33 cellular contexts compared by ENCODE assay signal in the genomic region with DNA sequence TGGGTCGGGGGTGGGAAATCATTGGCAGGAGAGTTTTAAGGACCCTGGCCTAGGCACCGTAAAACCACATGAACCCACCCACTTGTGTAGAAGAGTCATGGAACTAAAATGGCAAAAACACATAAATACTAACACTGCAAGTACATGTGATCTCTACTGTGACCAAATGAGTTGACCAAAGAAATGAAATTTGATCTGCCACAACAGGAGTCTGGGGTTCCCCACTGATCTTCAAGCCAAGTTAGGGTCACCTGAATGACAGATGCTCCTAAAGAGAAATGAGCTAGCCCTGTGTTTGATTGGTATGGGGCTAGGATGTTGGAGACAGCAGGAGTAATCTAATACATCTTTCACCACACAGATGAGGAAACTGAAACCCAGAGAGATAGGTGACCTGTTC. TPM values are rescaled to one million over a fixed set of nuclear protein-coding genes. Genes with fewer than 3 reads are reported as not detected.
DNase-seq lines count a peak whose midpoint lies in the region; ATAC-seq lines count a peak whose summit lies in the region.
"Had no signal": no experiment of that assay in that cellular context is flagged by ENCODE, and none has a peak within 500 bp of the region (broad histone marks: within the 10 kb centered on the region; RNA-seq: fewer than 3 reads in every experiment).

No MANE protein-coding gene starts in this region.

- ATAC-seq in GM18861 (IDR thresholded peaks at IDR 0.05; ENCODE audit: unreplicated experiment) (peak; percentile 59), T-helper 17 cell (no peak)
- peak in 1 of 2 donors; percentile 27 for ATAC-seq in natural killer cell treated with Interleukin-12 subunit alpha and Interleukin-12 subunit beta and Interleukin-15 and Interleukin-18, amount 100 ng/mL, for 72 hours
- ATAC-seq: effector memory CD8-positive, alpha-beta T cell; Panc1; pancreas had no signal

- no peaks in the 10 kb centered on the region for H3K9me3 ChIP-seq in T-helper 17 cell (ENCODE audit: control insufficient read depth, low read length, poor library complexity, severe bottlenecking)
- H3K9me3 ChIP-seq: BE2C, Caco-2, pancreas had no signal

- H3K36me3 Mint-ChIP-seq in activated naive CD4-positive, alpha-beta T cell treated with anti-CD3 and anti-CD28 coated beads, Interleukin-2, amount 10 ng/mL, durations not matched to agents 7 days and 5 days = peaks cover 17% of the 10 kb centered on the region
- no peaks in the 10 kb centered on the region for H3K36me3 Mint-ChIP-seq in T-helper 17 cell (ENCODE audit: low read depth)
- H3K36me3 Mint-ChIP-seq in natural killer cell treated with Interleukin-12 subunit alpha and Interleukin-12 subunit beta and Interleukin-15 and Interleukin-18, amount 100 ng/mL, for 72 hours = no peaks in the 10 kb centered on the region

- intact Hi-C loops in posterior vena cava (cut with DNase I) = no loop called here

- no peaks in the 10 kb centered on the region for H3K27me3 Mint-ChIP-seq in activated naive CD4-positive, alpha-beta T cell treated with anti-CD3 and anti-CD28 coated beads, Interleukin-2, amount 10 ng/mL, durations not matched to agents 7 days and 5 days
- H3K27me3 Mint-ChIP-seq in T-helper 17 cell = no peaks in the 10 kb centered on the region
- no peaks in the 10 kb centered on the region for H3K27me3 Mint-ChIP-seq in natural killer cell treated with Interleukin-12 subunit alpha and Interleukin-12 subunit beta and Interleukin-15 and Interleukin-18, amount 100 ng/mL, for 72 hours
- H3K27me3 Mint-ChIP-seq: activated T-cell treated with anti-CD3 and anti-CD28 coated beads, Interleukin-2, amount 50 U/mL, for 24 hours; effector memory CD8-positive, alpha-beta T cell had no signal

- CTCF ChIA-PET in activated naive CD4-positive, alpha-beta T cell treated with anti-CD3 and anti-CD28 coated beads, Interleukin-2, amount 10 ng/mL, durations not matched to agents 7 days and 5 days (lab: Charles Lee) = interaction anchor here (0.7 to 3.4 kb wide), 3 partner anchors 10 to 148 kb away, joined by 3 to 24 read pairs (median 4); no protein-coding TSS in a partner anchor

- peaks cover 62% of the 10 kb centered on the region for H3K4me1 Mint-ChIP-seq in activated naive CD4-positive, alpha-beta T cell treated with anti-CD3 and anti-CD28 coated beads, Interleukin-2, amount 10 ng/mL, durations not matched to agents 7 days and 5 days
- peaks cover 45% of the 10 kb centered on the region for H3K4me1 Mint-ChIP-seq in T-helper 17 cell
- peaks cover 40 to 47% of the 10 kb centered on the region in 2 donors for H3K4me1 Mint-ChIP-seq in natural killer cell treated with Interleukin-12 subunit alpha and Interleukin-12 subunit beta and Interleukin-15 and Interleukin-18, amount 100 ng/mL, for 72 hours (ENCODE audit: low read depth in 2 of 2)
- H3K4me1 Mint-ChIP-seq: neural crest cell had no signal

- peaks cover 4% of the 10 kb centered on the region for H3K9me3 Mint-ChIP-seq in activated naive CD4-positive, alpha-beta T cell treated with anti-CD3 and anti-CD28 coated beads, Interleukin-2, amount 10 ng/mL, durations not matched to agents 7 days and 5 days
- no peaks in the 10 kb centered on the region for H3K9me3 Mint-ChIP-seq in natural killer cell treated with Interleukin-12 subunit alpha and Interleukin-12 subunit beta and Interleukin-15 and Interleukin-18, amount 100 ng/mL, for 72 hours
- H3K9me3 Mint-ChIP-seq: activated T-cell treated with anti-CD3 and anti-CD28 coated beads, Interleukin-2, amount 50 U/mL, for 24 hours; effector memory CD8-positive, alpha-beta T cell had no signal

- no peak overlapping the region for H3K4me3 Mint-ChIP-seq in activated naive CD4-positive, alpha-beta T cell treated with anti-CD3 and anti-CD28 coated beads, Interleukin-2, amount 10 ng/mL, durations not matched to agents 7 days and 5 days
- no peak overlapping the region for H3K4me3 Mint-ChIP-seq in T-helper 17 cell
- no peak overlapping the region for H3K4me3 Mint-ChIP-seq in natural killer cell treated with Interleukin-12 subunit alpha and Interleukin-12 subunit beta and Interleukin-15 and Interleukin-18, amount 100 ng/mL, for 72 hours
- H3K4me3 Mint-ChIP-seq: activated T-cell treated with anti-CD3 and anti-CD28 coated beads, Interleukin-2, amount 50 U/mL, for 24 hours; neural crest cell; type B pancreatic cell had no signal

- peak overlapping the region; percentile 15 for H3K27ac Mint-ChIP-seq in activated naive CD4-positive, alpha-beta T cell treated with anti-CD3 and anti-CD28 coated beads, Interleukin-2, amount 10 ng/mL, durations not matched to agents 7 days and 5 days
- peak overlapping the region; percentile 93 for H3K27ac Mint-ChIP-seq in T-helper 17 cell
- H3K27ac Mint-ChIP-seq in natural killer cell treated with Interleukin-12 subunit alpha and Interleukin-12 subunit beta and Interleukin-15 and Interleukin-18, amount 100 ng/mL, for 72 hours = peak overlapping the region; percentile 26 to 72
- H3K27ac Mint-ChIP-seq: activated T-cell treated with anti-CD3 and anti-CD28 coated beads, Interleukin-2, amount 50 U/mL, for 24 hours; type B pancreatic cell had no signal

- no peak for DNase-seq in activated naive CD4-positive, alpha-beta T cell treated with anti-CD3 and anti-CD28 coated beads, Interleukin-2, amount 10 ng/mL, durations not matched to agents 7 days and 5 days
- DNase-seq in activated naive CD4-positive, alpha-beta T cell treated with Interleukin-2 at 50 U/mL for 16 hours = no peak
- DNase-seq in T-helper 17 cell = no peak
- no peak for DNase-seq in natural killer cell treated with Interleukin-12 subunit alpha and Interleukin-12 subunit beta and Interleukin-15 and Interleukin-18, amount 100 ng/mL, for 72 hours (ENCODE audit: low spot score)
- no peak for DNase-seq in posterior vena cava (ENCODE audit: low spot score)
- no peak for DNase-seq in RKO (ENCODE audit: low spot score)
- no peak for DNase-seq in stimulated activated CD4-positive, alpha-beta T cell treated with anti-CD3 and anti-CD28 coated beads, Interleukin-1b, Interleukin-23, amount 100 ng/mL, for 48 hours
- DNase-seq: activated CD4-positive, CD25-positive, alpha-beta regulatory T cell; activated CD8-positive, alpha-beta memory T cell treated with anti-CD3 and anti-CD28 coated beads for 24 hours; activated naive CD4-positive, alpha-beta T cell; activated T-cell treated with anti-CD3 and anti-CD28 coated beads, Interleukin-2, amount 50 U/mL, for 24 hours; aorta; BE2C; Caco-2; cortex of kidney; DND-41; effector memory CD8-positive, alpha-beta T cell; GOT3; kidney; midbrain; NCI-H1092 treated with DMSO at 0.1 percent for 48 hours; NCI-H1930; NCI-H526; pancreas; SHP77 treated with DMSO at 0.1 percent for 48 hours; substantia nigra; SW 1271 had no signal

RNA-seq across cellular contexts. Expression of a gene that starts 21.5 kb away (rescaled TPM):
- total RNA-seq in T-helper 17 cell = 100 to 1,000 TPM; 136 to 138 TPM
- 10 to 100 TPM; 40.9 to 44.9 TPM for total RNA-seq in natural killer cell treated with Interleukin-12 subunit alpha and Interleukin-12 subunit beta and Interleukin-15 and Interleukin-18, amount 100 ng/mL, for 72 hours
- total RNA-seq in posterior vena cava = 1 to 10 TPM; 1.1 to 1.5 TPM
- total RNA-seq: fibroblast of villous mesenchyme, right atrium auricular region had no signal

Comparison
In these comparisons a context has a peak if more than half of its experiments do, and no peak if none do; other contexts are left out.
1. H3K27ac Mint-ChIP-seq: peak in every context shown above with its lines; median percentile 93 in T-helper 17 cell; 49 in natural killer cell treated with Interleukin-12 subunit alpha and Interleukin-12 subunit beta and Interleukin-15 and Interleukin-18, amount 100 ng/mL, for 72 hours; 15 in activated naive CD4-positive, alpha-beta T cell treated with anti-CD3 and anti-CD28 coated beads, Interleukin-2, amount 10 ng/mL, durations not matched to agents 7 days and 5 days.
2. RNA of a gene that starts 21.5 kb away (total RNA-seq): 136 to 138 TPM in T-helper 17 cell and 40.9 to 44.9 TPM in natural killer cell treated with Interleukin-12 subunit alpha and Interleukin-12 subunit beta and Interleukin-15 and Interleukin-18, amount 100 ng/mL, for 72 hours; 1.1 to 1.5 TPM in posterior vena cava; every median in the first group is over 10 times any median in the second.